8 cellular contexts compared by ENCODE assay signal in the genomic region with DNA sequence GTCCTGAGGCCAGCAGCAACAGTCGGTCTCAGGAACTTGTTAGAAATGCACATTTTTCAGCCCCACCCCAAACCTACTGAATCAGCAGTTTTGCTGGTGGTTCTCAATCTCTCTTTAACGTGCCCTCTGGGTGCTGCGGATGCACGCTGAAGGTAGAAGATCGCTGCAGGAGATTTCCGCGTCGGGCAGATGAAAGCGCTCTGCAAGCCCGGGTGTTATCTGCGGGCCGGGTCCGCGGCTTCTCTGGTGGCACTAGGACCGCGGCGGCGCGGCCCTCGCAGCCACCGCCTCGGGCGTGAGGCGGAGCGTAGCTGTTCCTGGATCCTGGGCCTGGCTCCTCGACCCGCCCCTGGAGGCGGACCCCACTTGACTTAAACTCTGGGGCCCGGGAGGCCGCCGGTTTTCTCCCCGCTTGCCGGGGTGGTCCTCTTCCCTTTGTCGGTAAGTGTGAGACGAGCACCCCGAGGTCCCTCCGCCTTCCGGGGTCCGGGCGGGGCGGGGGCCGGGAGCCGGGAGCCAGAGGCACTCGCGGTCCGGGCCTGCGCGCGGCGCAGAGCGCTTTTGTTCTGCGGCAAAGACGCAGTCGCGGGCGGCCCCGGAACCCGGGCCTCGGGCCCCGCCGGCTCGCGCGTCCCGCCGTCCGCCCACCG. TPM values are rescaled to one million over a fixed set of nuclear protein-coding genes. Genes with fewer than 3 reads are reported as not detected.
DNase-seq lines count a peak whose midpoint lies in the region; ATAC-seq and TF ChIP-seq lines count a peak whose summit lies in the region.

A gene with protein sequence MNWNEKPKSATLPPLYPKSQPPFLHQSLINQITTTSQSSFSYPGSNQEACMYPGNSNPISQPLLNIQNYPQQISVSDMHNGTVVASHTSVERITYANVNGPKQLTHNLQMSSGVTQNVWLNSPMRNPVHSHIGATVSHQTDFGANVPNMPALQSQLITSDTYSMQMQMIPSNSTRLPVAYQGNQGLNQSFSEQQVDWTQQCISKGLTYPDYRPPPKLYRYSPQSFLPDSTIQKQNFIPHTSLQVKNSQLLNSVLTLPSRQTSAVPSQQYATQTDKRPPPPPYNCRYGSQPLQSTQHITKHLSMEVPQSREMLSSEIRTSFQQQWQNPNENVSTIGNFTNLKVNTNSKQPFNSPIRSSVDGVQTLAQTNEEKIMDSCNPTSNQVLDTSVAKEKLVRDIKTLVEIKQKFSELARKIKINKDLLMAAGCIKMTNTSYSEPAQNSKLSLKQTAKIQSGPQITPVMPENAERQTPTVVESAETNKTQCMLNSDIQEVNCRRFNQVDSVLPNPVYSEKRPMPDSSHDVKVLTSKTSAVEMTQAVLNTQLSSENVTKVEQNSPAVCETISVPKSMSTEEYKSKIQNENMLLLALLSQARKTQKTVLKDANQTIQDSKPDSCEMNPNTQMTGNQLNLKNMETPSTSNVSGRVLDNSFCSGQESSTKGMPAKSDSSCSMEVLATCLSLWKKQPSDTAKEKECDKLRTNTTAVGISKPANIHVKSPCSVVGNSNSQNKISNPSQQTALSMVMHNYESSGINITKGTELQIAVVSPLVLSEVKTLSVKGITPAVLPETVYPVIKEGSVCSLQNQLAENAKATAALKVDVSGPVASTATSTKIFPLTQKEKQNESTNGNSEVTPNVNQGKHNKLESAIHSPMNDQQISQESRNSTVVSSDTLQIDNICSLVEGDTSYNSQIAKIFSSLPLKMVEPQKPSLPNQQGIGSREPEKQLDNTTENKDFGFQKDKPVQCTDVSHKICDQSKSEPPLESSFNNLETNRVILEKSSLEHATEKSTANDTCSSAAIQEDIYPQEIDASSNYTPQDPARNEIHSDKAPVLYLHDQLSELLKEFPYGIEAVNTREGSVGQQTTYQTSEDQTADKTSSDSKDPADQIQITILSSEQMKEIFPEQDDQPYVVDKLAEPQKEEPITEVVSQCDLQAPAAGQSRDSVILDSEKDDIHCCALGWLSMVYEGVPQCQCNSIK (N-terminal part only) (plus strand): TSS at position 365 of the 650 bp plus-strand sequence. CDS start 21,541 bp downstream, outside the sequence.

- TF ChIP-seq POLR2A in suprapubic skin (IDR thresholded peaks at IDR 0.05), result peak; percentile 45 to 49

- H3K9me3 Mint-ChIP-seq in activated naive CD4-positive, alpha-beta T cell treated with anti-CD3 and anti-CD28 coated beads, Interleukin-2, amount 50 U/mL, for 24 hours, result no peaks in the 10 kb centered on the region

- H3K4me1 Mint-ChIP-seq in activated naive CD4-positive, alpha-beta T cell treated with anti-CD3 and anti-CD28 coated beads, Interleukin-2, amount 50 U/mL, for 24 hours, result peaks cover 77% of the 10 kb centered on the region

- peak within 1 kb of the TSS; percentile 98 for H3K4me3 Mint-ChIP-seq in activated naive CD4-positive, alpha-beta T cell treated with anti-CD3 and anti-CD28 coated beads, Interleukin-2, amount 50 U/mL, for 24 hours

- H3K36me3 Mint-ChIP-seq in activated naive CD4-positive, alpha-beta T cell treated with anti-CD3 and anti-CD28 coated beads, Interleukin-2, amount 50 U/mL, for 24 hours, result peaks cover 21% of the 10 kb centered on the region

- WGBS in suprapubic skin, result 0% methylated on average over 36 of the region's 68 CpGs

- no peak for TF ChIP-seq CTCF in suprapubic skin (IDR thresholded peaks at IDR 0.05)

- no peaks in the 10 kb centered on the region for H3K9me3 ChIP-seq in suprapubic skin

- no peaks in the 10 kb centered on the region for H3K27me3 Mint-ChIP-seq in activated naive CD4-positive, alpha-beta T cell treated with anti-CD3 and anti-CD28 coated beads, Interleukin-2, amount 50 U/mL, for 24 hours

- ATAC-seq in HG02588 (IDR thresholded peaks at IDR 0.05; ENCODE audit: unreplicated experiment) (peak; percentile 88), SK-N-SH treated with all-trans-retinoic acid at 6 μM for 48 hours (peak; percentile 97)

- DNase-seq in NCI-H1048 (lab: John Stamatoyannopoulos, UW) (peak; percentile 58), glomerular endothelial cell (ENCODE audit: extremely low read depth, low read depth, low spot score) (no peak), occipital lobe (lab: John Stamatoyannopoulos, UW) (peak; percentile 87), suprapubic skin (ENCODE audit: low spot score in 2 of 2) (peak; percentile 88 to 91)

- peaks cover 6% of the 10 kb centered on the region for H3K36me3 ChIP-seq in suprapubic skin

- TF ChIP-seq EP300 in suprapubic skin (IDR thresholded peaks at IDR 0.05), result no peak

- H3K4me3 ChIP-seq in GM08714 (ENCODE audit: low read length), result peak within 1 kb of the TSS; percentile 91
- peak within 1 kb of the TSS; percentile 81 for H3K4me3 ChIP-seq in suprapubic skin

- H3K27me3 ChIP-seq in suprapubic skin, result no peaks in the 10 kb centered on the region

- peak within 1 kb of the TSS; percentile 95 for H3K27ac ChIP-seq in suprapubic skin

- H3K27ac Mint-ChIP-seq in activated naive CD4-positive, alpha-beta T cell treated with anti-CD3 and anti-CD28 coated beads, Interleukin-2, amount 50 U/mL, for 24 hours, result peak within 1 kb of the TSS; percentile 99

- peaks cover 38% of the 10 kb centered on the region for H3K4me1 ChIP-seq in suprapubic skin

TF ChIP-seq in SK-N-SH treated with all-trans-retinoic acid at 6 μM for 48 hours, 23 proteins besides CTCF, POLR2A, EP300 and RAD21:
- TF ChIP-seq, protein P1, sequence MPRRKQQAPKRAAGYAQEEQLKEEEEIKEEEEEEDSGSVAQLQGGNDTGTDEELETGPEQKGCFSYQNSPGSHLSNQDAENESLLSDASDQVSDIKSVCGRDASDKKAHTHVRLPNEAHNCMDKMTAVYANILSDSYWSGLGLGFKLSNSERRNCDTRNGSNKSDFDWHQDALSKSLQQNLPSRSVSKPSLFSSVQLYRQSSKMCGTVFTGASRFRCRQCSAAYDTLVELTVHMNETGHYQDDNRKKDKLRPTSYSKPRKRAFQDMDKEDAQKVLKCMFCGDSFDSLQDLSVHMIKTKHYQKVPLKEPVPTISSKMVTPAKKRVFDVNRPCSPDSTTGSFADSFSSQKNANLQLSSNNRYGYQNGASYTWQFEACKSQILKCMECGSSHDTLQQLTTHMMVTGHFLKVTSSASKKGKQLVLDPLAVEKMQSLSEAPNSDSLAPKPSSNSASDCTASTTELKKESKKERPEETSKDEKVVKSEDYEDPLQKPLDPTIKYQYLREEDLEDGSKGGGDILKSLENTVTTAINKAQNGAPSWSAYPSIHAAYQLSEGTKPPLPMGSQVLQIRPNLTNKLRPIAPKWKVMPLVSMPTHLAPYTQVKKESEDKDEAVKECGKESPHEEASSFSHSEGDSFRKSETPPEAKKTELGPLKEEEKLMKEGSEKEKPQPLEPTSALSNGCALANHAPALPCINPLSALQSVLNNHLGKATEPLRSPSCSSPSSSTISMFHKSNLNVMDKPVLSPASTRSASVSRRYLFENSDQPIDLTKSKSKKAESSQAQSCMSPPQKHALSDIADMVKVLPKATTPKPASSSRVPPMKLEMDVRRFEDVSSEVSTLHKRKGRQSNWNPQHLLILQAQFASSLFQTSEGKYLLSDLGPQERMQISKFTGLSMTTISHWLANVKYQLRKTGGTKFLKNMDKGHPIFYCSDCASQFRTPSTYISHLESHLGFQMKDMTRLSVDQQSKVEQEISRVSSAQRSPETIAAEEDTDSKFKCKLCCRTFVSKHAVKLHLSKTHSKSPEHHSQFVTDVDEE (CRISPR knock-in tag; IDR thresholded peaks at IDR 0.05), result peak; percentile 50; the same call in 1 of the 2 replicates
- no peak for TF ChIP-seq ZNF70 (CRISPR knock-in tag; IDR thresholded peaks at IDR 0.05)

RNA-seq across cellular contexts. Expression of the gene that starts here (rescaled TPM):
- total RNA-seq in glomerular endothelial cell, result 94.8 and 190 TPM in 2 replicates
- 61.0 TPM for total RNA-seq in occipital lobe
- total RNA-seq in suprapubic skin, result 100 to 1,000 TPM in 1 of 4 donors, 10 to 100 TPM in 3; 58.0 to 115 (median 69.8) TPM
